ENCODE assay signal across 2 cellular contexts in the genomic region with DNA sequence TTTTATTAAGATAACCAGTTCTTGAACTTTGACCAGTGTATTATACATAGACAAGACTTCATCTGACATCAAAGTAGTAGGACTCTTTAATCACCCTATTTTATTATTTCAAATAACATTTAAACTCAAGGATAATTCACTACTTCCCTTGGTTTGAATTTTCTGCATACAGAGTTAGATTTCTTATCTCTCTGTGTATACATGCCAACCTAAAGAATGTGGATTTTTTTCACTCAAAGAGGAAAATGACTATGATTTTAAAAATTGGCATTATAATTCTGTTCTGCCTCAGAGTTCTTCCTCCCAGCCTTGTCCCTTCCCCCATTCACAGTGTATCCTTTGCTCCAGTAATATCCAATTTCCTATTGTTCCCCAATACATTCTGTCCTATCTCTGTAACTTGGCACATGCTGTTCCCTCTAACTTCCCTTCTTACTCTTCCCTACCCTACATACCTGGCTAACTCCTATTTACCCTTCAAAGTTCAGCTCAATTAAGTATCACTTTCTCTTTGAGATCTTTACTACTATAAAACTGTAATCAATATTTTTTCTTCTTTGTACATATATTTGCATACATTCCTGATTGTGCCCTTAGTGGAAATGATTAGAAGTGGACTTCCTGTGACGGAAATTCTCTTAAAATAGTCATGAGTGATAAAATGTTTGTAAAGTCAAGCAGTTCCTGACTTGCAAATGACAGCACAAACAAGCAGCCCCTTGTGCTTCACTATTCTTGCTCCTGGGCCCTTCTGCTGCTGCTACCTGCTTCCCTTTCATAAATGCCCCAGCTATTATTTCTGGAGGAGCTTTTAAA.
TF ChIP-seq lines count a peak whose summit lies in the region.

No MANE protein-coding gene starts in this region.

TF ChIP-seq in GM23338, 12 proteins besides CTCF, POLR2A, EP300 and RAD21 (continues in another document):
- TF ChIP-seq NANOG (IDR thresholded peaks at IDR 0.05; ENCODE audit: borderline replicate concordance) (no peak), ZNF114 (CRISPR knock-in tag; IDR thresholded peaks at IDR 0.05) (no peak), CREB1 (CRISPR knock-in tag; IDR thresholded peaks at IDR 0.05; ENCODE audit: low read depth) (no peak), EZH2phosphoT487 (IDR thresholded peaks at IDR 0.05; ENCODE audit: unreplicated experiment) (no peak), JUNB (IDR thresholded peaks at IDR 0.05; ENCODE audit: unreplicated experiment) (no peak), STAT1 (IDR thresholded peaks at IDR 0.05; ENCODE audit: unreplicated experiment) (no peak), ZNF331 (CRISPR knock-in tag; IDR thresholded peaks at IDR 0.05; ENCODE audit: low read depth) (no peak), POLR2AphosphoS5 (IDR thresholded peaks at IDR 0.05; ENCODE audit: low read depth) (no peak), EZH2 (IDR thresholded peaks at IDR 0.05; ENCODE audit: low read depth, unreplicated experiment) (no peak)
- TF ChIP-seq, protein P1, sequence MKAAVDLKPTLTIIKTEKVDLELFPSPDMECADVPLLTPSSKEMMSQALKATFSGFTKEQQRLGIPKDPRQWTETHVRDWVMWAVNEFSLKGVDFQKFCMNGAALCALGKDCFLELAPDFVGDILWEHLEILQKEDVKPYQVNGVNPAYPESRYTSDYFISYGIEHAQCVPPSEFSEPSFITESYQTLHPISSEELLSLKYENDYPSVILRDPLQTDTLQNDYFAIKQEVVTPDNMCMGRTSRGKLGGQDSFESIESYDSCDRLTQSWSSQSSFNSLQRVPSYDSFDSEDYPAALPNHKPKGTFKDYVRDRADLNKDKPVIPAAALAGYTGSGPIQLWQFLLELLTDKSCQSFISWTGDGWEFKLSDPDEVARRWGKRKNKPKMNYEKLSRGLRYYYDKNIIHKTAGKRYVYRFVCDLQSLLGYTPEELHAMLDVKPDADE (IDR thresholded peaks at IDR 0.05), result no peak
- TF ChIP-seq, protein P2, sequence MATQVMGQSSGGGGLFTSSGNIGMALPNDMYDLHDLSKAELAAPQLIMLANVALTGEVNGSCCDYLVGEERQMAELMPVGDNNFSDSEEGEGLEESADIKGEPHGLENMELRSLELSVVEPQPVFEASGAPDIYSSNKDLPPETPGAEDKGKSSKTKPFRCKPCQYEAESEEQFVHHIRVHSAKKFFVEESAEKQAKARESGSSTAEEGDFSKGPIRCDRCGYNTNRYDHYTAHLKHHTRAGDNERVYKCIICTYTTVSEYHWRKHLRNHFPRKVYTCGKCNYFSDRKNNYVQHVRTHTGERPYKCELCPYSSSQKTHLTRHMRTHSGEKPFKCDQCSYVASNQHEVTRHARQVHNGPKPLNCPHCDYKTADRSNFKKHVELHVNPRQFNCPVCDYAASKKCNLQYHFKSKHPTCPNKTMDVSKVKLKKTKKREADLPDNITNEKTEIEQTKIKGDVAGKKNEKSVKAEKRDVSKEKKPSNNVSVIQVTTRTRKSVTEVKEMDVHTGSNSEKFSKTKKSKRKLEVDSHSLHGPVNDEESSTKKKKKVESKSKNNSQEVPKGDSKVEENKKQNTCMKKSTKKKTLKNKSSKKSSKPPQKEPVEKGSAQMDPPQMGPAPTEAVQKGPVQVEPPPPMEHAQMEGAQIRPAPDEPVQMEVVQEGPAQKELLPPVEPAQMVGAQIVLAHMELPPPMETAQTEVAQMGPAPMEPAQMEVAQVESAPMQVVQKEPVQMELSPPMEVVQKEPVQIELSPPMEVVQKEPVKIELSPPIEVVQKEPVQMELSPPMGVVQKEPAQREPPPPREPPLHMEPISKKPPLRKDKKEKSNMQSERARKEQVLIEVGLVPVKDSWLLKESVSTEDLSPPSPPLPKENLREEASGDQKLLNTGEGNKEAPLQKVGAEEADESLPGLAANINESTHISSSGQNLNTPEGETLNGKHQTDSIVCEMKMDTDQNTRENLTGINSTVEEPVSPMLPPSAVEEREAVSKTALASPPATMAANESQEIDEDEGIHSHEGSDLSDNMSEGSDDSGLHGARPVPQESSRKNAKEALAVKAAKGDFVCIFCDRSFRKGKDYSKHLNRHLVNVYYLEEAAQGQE (IDR thresholded peaks at IDR 0.05; ENCODE audit: unreplicated experiment), result no peak

TF ChIP-seq in HepG2, 621 proteins besides CTCF, POLR2A, EP300 and RAD21:
- TF ChIP-seq ELF1 (CRISPR knock-in tag; IDR thresholded peaks at IDR 0.05) (no peak), YEATS4 (CRISPR knock-in tag; IDR thresholded peaks at IDR 0.05; ENCODE audit: borderline replicate concordance) (no peak), ARNTL (CRISPR knock-in tag; IDR thresholded peaks at IDR 0.05) (no peak), MBNL3 (CRISPR knock-in tag; conservative IDR thresholded peaks at IDR 0.05) (no peak), ZNF33B (CRISPR knock-in tag; IDR thresholded peaks at IDR 0.05) (no peak), ZMYM2 (CRISPR knock-in tag; IDR thresholded peaks at IDR 0.05) (no peak), ZNF614 (CRISPR knock-in tag; IDR thresholded peaks at IDR 0.05; ENCODE audit: borderline replicate concordance) (no peak), SETDB1 (CRISPR knock-in tag; IDR thresholded peaks at IDR 0.05; ENCODE audit: borderline replicate concordance) (no peak), ZBTB1 (CRISPR knock-in tag; IDR thresholded peaks at IDR 0.05; ENCODE audit: borderline replicate concordance) (no peak)
- TF ChIP-seq, protein P3, sequence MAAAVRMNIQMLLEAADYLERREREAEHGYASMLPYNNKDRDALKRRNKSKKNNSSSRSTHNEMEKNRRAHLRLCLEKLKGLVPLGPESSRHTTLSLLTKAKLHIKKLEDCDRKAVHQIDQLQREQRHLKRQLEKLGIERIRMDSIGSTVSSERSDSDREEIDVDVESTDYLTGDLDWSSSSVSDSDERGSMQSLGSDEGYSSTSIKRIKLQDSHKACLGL (CRISPR knock-in tag; IDR thresholded peaks at IDR 0.05), result no peak
- TF ChIP-seq, protein P4, sequence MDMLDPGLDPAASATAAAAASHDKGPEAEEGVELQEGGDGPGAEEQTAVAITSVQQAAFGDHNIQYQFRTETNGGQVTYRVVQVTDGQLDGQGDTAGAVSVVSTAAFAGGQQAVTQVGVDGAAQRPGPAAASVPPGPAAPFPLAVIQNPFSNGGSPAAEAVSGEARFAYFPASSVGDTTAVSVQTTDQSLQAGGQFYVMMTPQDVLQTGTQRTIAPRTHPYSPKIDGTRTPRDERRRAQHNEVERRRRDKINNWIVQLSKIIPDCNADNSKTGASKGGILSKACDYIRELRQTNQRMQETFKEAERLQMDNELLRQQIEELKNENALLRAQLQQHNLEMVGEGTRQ (IDR thresholded peaks at IDR 0.05; ENCODE audit: low read depth, low read length), result no peak
- TF ChIP-seq, protein P4 (CRISPR knock-in tag; IDR thresholded peaks at IDR 0.05; ENCODE audit: borderline replicate concordance), result no peak
- TF ChIP-seq, protein P5, sequence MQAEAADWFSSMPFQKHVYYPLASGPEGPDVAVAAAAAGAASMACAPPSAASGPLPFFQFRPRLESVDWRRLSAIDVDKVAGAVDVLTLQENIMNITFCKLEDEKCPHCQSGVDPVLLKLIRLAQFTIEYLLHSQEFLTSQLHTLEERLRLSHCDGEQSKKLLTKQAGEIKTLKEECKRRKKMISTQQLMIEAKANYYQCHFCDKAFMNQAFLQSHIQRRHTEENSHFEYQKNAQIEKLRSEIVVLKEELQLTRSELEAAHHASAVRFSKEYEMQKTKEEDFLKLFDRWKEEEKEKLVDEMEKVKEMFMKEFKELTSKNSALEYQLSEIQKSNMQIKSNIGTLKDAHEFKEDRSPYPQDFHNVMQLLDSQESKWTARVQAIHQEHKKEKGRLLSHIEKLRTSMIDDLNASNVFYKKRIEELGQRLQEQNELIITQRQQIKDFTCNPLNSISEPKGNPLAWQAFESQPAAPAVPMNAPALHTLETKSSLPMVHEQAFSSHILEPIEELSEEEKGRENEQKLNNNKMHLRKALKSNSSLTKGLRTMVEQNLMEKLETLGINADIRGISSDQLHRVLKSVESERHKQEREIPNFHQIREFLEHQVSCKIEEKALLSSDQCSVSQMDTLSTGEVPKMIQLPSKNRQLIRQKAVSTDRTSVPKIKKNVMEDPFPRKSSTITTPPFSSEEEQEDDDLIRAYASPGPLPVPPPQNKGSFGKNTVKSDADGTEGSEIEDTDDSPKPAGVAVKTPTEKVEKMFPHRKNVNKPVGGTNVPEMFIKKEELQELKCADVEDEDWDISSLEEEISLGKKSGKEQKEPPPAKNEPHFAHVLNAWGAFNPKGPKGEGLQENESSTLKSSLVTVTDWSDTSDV (CRISPR knock-in tag; IDR thresholded peaks at IDR 0.05), result no peak
TF ChIP-seq in HepG2: peak in this region for 0.
